ENCODE assay signal across 4 cellular contexts in the genomic region with DNA sequence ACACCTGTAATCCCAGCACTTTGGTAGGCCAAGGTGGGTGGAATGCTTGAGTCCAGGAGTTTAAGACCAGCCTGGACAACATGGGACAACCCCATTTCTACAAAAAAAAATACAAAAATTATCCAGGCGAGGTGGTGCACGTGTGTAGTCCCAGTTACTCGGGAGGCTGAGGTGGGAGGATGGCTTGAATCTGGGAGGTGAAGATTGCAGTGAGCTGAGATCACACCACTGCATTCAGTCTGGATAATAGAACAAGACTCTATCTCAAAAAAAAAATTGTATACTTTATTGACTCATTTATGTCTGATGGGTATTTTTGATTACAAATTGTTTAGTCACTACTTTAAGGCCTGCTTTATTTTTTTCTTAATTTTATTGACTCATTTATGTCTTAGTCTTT. TPM values are rescaled to one million over a fixed set of nuclear protein-coding genes. Genes with fewer than 3 reads are reported as not detected.
"Had no signal": no experiment of that assay in that cellular context is flagged by ENCODE, and none has a peak within 500 bp of the region (broad histone marks: within the 10 kb centered on the region; RNA-seq: fewer than 3 reads in every experiment).

No MANE protein-coding gene starts in this region.

RNA-seq across cellular contexts. Expression of gene PROP1, which starts 56.0 kb away (rescaled TPM):
- total RNA-seq: LHCN-M2, M059J, MCF 10A, NCI-H460 had no signal
